In genomic region chr2:1032030-1032429, GRCh38 we compare ENCODE assay signal across 17 cellular contexts.
DNase-seq lines count a peak whose midpoint lies in the region; TF ChIP-seq lines count a peak whose summit lies in the region.
"Had no signal": no experiment of that assay in that cellular context is flagged by ENCODE, and none has a peak within 500 bp of the region (broad histone marks: within the 10 kb centered on the region; RNA-seq: fewer than 3 reads in every experiment).

No MANE protein-coding gene starts in this region.

- H3K4me2 ChIP-seq in PC-9 = peak overlapping the region; percentile 79

- no peaks in the 10 kb centered on the region for H3K4me1 Mint-ChIP-seq in activated naive CD8-positive, alpha-beta T cell treated with anti-CD3 and anti-CD28 coated beads for 36 hours

- no peak for TF ChIP-seq CTCF in PC-9 (conservative IDR thresholded peaks at IDR 0.05)
- TF ChIP-seq CTCF in prostate gland (IDR thresholded peaks at IDR 0.05) = no peak

- 89% methylated on average over 13 of the region's 13 CpGs for WGBS in prostate gland

- no peaks in the 10 kb centered on the region for H3K79me2 ChIP-seq in PC-9 (ENCODE audit: low read depth)
- H3K79me2 ChIP-seq: parathyroid adenoma had no signal

- H3K36me3 ChIP-seq in PC-9 (ENCODE audit: low read depth) (no peaks in the 10 kb centered on the region), prostate gland (no peaks in the 10 kb centered on the region)
- H3K36me3 ChIP-seq: spleen had no signal

- no peaks in the 10 kb centered on the region for H3K27me3 Mint-ChIP-seq in activated naive CD8-positive, alpha-beta T cell treated with anti-CD3 and anti-CD28 coated beads for 36 hours

- TF ChIP-seq POLR2A in prostate gland (IDR thresholded peaks at IDR 0.05) = no peak

- no peaks in the 10 kb centered on the region for H3K9me2 ChIP-seq in PC-9 (ENCODE audit: insufficient read depth)

- CTCF ChIA-PET in PC-9 (lab: Charles Lee) = no interaction called here

- peaks cover 48% of the 10 kb centered on the region for H3K27me3 ChIP-seq in PC-9 (ENCODE audit: insufficient read depth, low read depth)
- H3K27me3 ChIP-seq in prostate gland (replicated peaks; ENCODE audit: insufficient read depth) = no peaks in the 10 kb centered on the region

- H3K36me3 Mint-ChIP-seq in activated naive CD8-positive, alpha-beta T cell treated with anti-CD3 and anti-CD28 coated beads for 36 hours = peaks cover 8% of the 10 kb centered on the region
- H3K36me3 Mint-ChIP-seq: type B pancreatic cell had no signal

- H2AFZ ChIP-seq in PC-9 = peak overlapping the region; percentile 61; the same call in 1 of the 2 replicates
- H2AFZ ChIP-seq: parathyroid adenoma had no signal

- H3K27ac ChIP-seq in PC-9 = no peak overlapping the region
- H3K27ac ChIP-seq in prostate gland = no peak overlapping the region
- H3K27ac ChIP-seq: coronary artery, parathyroid adenoma, spleen had no signal

- H3K4me1 ChIP-seq in PC-9 (replicated peaks; ENCODE audit: insufficient read depth) (0 out of 2 replicates have a peak, but pooled peaks cover 4% of the 10 kb centered on the region), prostate gland (replicated peaks) (no peaks in the 10 kb centered on the region)
- H3K4me1 ChIP-seq: Caco-2, parathyroid adenoma, spleen had no signal

- peak overlapping the region; percentile 55 for H3K4me3 ChIP-seq in PC-9
- H3K4me3 ChIP-seq in prostate gland = no peak overlapping the region
- H3K4me3 ChIP-seq: coronary artery had no signal

- DNase-seq in activated T-cell treated with anti-CD3 and anti-CD28 coated beads for 48 hours (ENCODE audit: low read depth) = peak; percentile 17
- no peak for DNase-seq in activated T-cell treated with anti-CD3 and anti-CD28 coated beads for 4 hours
- no peak for DNase-seq in PC-9
- DNase-seq in activated naive CD8-positive, alpha-beta T cell treated with anti-CD3 and anti-CD28 coated beads for 36 hours = no peak
- DNase-seq in stimulated activated CD8-positive, alpha-beta memory T cell treated with anti-CD3 and anti-CD28 coated beads, Interleukin-4, amount 100 ng/mL, for 24 hours (ENCODE audit: low read depth) = peak; percentile 22
- no peak for DNase-seq in NOMO-1 treated with dmso at 0.1 percent for 144 hours (lab: John Stamatoyannopoulos, UW; ENCODE audit: unreplicated experiment)
- DNase-seq in D341Med (ENCODE audit: low spot score) = no peak
- DNase-seq in prostate gland (ENCODE audit: low spot score) = no peak
- DNase-seq: aorta, Caco-2, GOT3, NCI-H1694 treated with DMSO at 0.1 percent for 48 hours, NCI-H446 treated with DMSO at 0.1 percent for 48 hours, spleen had no signal

- H3K4me3 Mint-ChIP-seq in activated naive CD8-positive, alpha-beta T cell treated with anti-CD3 and anti-CD28 coated beads for 36 hours = no peak overlapping the region
- H3K4me3 Mint-ChIP-seq: type B pancreatic cell had no signal

- BruUV-seq in PC-9 (replicated peaks; lab: Mats Ljungman, UMichigan) = no TSS peak

- H3F3A ChIP-seq in PC-9 (ENCODE audit: insufficient read depth, low read depth) = no peaks in the 10 kb centered on the region

- H4K20me1 ChIP-seq in PC-9 (ENCODE audit: insufficient read depth) = no peaks in the 10 kb centered on the region

- H3K9me3 ChIP-seq in PC-9 (ENCODE audit: insufficient read depth, low read depth) (no peaks in the 10 kb centered on the region), prostate gland (no peaks in the 10 kb centered on the region)
- H3K9me3 ChIP-seq: Caco-2, spleen had no signal

- H3K9me3 Mint-ChIP-seq in activated naive CD8-positive, alpha-beta T cell treated with anti-CD3 and anti-CD28 coated beads for 36 hours = peaks cover 3% of the 10 kb centered on the region
- H3K9me3 Mint-ChIP-seq: type B pancreatic cell had no signal

- POLR2A ChIA-PET in PC-9 (lab: Charles Lee; ENCODE audit: unreplicated experiment) = no interaction called here

- H3K27ac Mint-ChIP-seq in activated naive CD8-positive, alpha-beta T cell treated with anti-CD3 and anti-CD28 coated beads for 36 hours = peak overlapping the region; percentile 35
- H3K27ac Mint-ChIP-seq: type B pancreatic cell had no signal

- intact Hi-C loops in PC-9 (cut with micrococcal nuclease; ENCODE audit: unreplicated experiment) (no loop called here), prostate gland (cut with DNase I) (no loop called here)

Comparison
In these comparisons a context has a peak if more than half of its experiments do, and no peak if none do; other contexts are left out.
1. DNase-seq: peak in activated T-cell treated with anti-CD3 and anti-CD28 coated beads for 48 hours (single experiment) and stimulated activated CD8-positive, alpha-beta memory T cell treated with anti-CD3 and anti-CD28 coated beads, Interleukin-4, amount 100 ng/mL, for 24 hours (single experiment); none in activated T-cell treated with anti-CD3 and anti-CD28 coated beads for 4 hours (single experiment), PC-9 (0 of 2), activated naive CD8-positive, alpha-beta T cell treated with anti-CD3 and anti-CD28 coated beads for 36 hours (single experiment), NOMO-1 treated with dmso at 0.1 percent for 144 hours (single experiment), D341Med (single experiment) and prostate gland (single experiment).